ENCODE assay signal across 2 cellular contexts in the genomic region with DNA sequence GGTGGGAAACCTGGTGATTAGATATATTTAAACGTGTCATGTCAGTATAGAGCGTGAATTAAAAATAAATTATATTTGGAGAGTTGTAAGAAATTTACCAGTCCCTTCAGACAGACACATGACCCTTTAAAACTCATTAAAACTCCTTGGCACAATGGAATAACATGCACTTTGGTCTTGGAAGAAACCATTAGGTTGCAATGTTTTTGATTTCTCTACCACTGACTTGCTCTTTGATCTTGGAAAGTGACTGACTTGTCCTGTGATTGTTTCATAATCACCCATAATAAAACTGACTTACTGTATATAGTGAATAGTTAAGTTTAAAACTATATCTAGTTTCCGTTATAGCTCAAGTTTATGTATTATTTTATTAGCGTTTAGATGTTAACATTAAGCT.
TF ChIP-seq lines count a peak whose summit lies in the region.

No MANE protein-coding gene starts in this region.

TF ChIP-seq in HEK293T, 16 proteins besides CTCF, POLR2A, EP300 and RAD21:
- TF ChIP-seq PKNOX1 (IDR thresholded peaks at IDR 0.05), result peak; percentile 57; the same call in 1 of the 2 replicates
- no peak for TF ChIP-seq FOXK2 (IDR thresholded peaks at IDR 0.05)

TF ChIP-seq in HepG2, 621 proteins besides CTCF, POLR2A, EP300 and RAD21 (continued from another document):
- TF ChIP-seq GLMP (CRISPR knock-in tag; IDR thresholded peaks at IDR 0.05; ENCODE audit: borderline replicate concordance) (no peak), IKZF5 (CRISPR knock-in tag; IDR thresholded peaks at IDR 0.05) (no peak), ZSCAN30 (CRISPR knock-in tag; IDR thresholded peaks at IDR 0.05) (no peak), ZBTB8A (CRISPR knock-in tag; IDR thresholded peaks at IDR 0.05; ENCODE audit: borderline replicate concordance, low read depth) (no peak), MBD4 (IDR thresholded peaks at IDR 0.05; ENCODE audit: borderline replicate concordance, low read length) (no peak), SETDB1 (CRISPR knock-in tag; IDR thresholded peaks at IDR 0.05; ENCODE audit: borderline replicate concordance) (no peak), SIN3A (IDR thresholded peaks at IDR 0.05; ENCODE audit: borderline replicate concordance, low read depth, low read length) (no peak), TARDBP (CRISPR knock-in tag; IDR thresholded peaks at IDR 0.05) (no peak), ZSCAN12 (CRISPR knock-in tag; IDR thresholded peaks at IDR 0.05) (no peak), HOXA5 (CRISPR knock-in tag; IDR thresholded peaks at IDR 0.05) (no peak), ZNF598 (CRISPR knock-in tag; IDR thresholded peaks at IDR 0.05; ENCODE audit: borderline replicate concordance) (no peak), REL (CRISPR knock-in tag; conservative IDR thresholded peaks at IDR 0.05) (no peak), KMT2B (CRISPR knock-in tag; IDR thresholded peaks at IDR 0.05) (no peak), KDM1A (CRISPR knock-in tag; IDR thresholded peaks at IDR 0.05) (no peak), NFKBIZ (CRISPR knock-in tag; IDR thresholded peaks at IDR 0.05) (no peak)
- TF ChIP-seq, protein P1, sequence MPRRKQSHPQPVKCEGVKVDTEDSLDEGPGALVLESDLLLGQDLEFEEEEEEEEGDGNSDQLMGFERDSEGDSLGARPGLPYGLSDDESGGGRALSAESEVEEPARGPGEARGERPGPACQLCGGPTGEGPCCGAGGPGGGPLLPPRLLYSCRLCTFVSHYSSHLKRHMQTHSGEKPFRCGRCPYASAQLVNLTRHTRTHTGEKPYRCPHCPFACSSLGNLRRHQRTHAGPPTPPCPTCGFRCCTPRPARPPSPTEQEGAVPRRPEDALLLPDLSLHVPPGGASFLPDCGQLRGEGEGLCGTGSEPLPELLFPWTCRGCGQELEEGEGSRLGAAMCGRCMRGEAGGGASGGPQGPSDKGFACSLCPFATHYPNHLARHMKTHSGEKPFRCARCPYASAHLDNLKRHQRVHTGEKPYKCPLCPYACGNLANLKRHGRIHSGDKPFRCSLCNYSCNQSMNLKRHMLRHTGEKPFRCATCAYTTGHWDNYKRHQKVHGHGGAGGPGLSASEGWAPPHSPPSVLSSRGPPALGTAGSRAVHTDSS (CRISPR knock-in tag; conservative IDR thresholded peaks at IDR 0.05), result no peak
